In genomic region chr22:38505595-38506117, GRCh38 we compare ENCODE assay signal across 8 cellular contexts. TPM values are rescaled to one million over a fixed set of nuclear protein-coding genes. Genes with fewer than 3 reads are reported as not detected.
DNase-seq lines count a peak whose midpoint lies in the region; ATAC-seq, FAIRE-seq and TF ChIP-seq lines count a peak whose summit lies in the region.

No MANE protein-coding gene starts in this region.

- POLR2A ChIA-PET in activated CD4-positive, alpha-beta memory T cell treated with anti-CD3 and anti-CD28 coated beads, Interleukin-2, amount 10 ng/mL, durations not matched to agents 7 days and 5 days (lab: Charles Lee), result no interaction called here
- POLR2A ChIA-PET in endothelial cell of umbilical vein (lab: Charles Lee), result no interaction called here

- peak overlapping the region; percentile 100 for H3K4me3 ChIP-seq in GM08714 (ENCODE audit: low read length)
- peak overlapping the region; percentile 90 for H3K4me3 ChIP-seq in LNCaP clone FGC (ENCODE audit: low read depth, low read length)
- H3K4me3 ChIP-seq in endothelial cell of umbilical vein (replicated peaks in 1 of 3; ENCODE audit: insufficient read depth in 1 of 3, low read depth in 1 of 3, low read length in 3 of 3), result peak overlapping the region; percentile 66 to 89 (median 82)

- H2AFZ ChIP-seq in endothelial cell of umbilical vein (ENCODE audit: low read depth, low read length), result peak overlapping the region; percentile 38

- peaks cover 21% of the 10 kb centered on the region for H3K4me1 ChIP-seq in endothelial cell of umbilical vein (ENCODE audit: control insufficient read depth, extremely low read depth, insufficient read depth, low read length)

- H3K4me2 ChIP-seq in endothelial cell of umbilical vein (ENCODE audit: insufficient read depth, low read length), result peak overlapping the region; percentile 84

- intact Hi-C loops in endothelial cell of umbilical vein (cut with micrococcal nuclease), result loop anchor here (1.0 to 10.0 kb wide), 3 partner anchors 65 to 199 kb away; partner anchors contain the start of genes CBY1, DMC1, FAM227A and GTPBP1

- H3K27ac Mint-ChIP-seq in activated CD4-positive, alpha-beta memory T cell treated with anti-CD3 and anti-CD28 coated beads, Interleukin-2, amount 10 ng/mL, durations not matched to agents 7 days and 5 days, result peak overlapping the region; percentile 98

- dilution Hi-C loops in endothelial cell of umbilical vein (cut with MboI; ENCODE audit: extremely low pct_ligation_motif_present, low sequenced_read_pairs), result no loop called here

- ATAC-seq in GM21786 (IDR thresholded peaks at IDR 0.05; ENCODE audit: unreplicated experiment), result peak; percentile 23

- no peaks in the 10 kb centered on the region for H3K27me3 Mint-ChIP-seq in activated CD4-positive, alpha-beta memory T cell treated with anti-CD3 and anti-CD28 coated beads, Interleukin-2, amount 10 ng/mL, durations not matched to agents 7 days and 5 days

- FAIRE-seq in endothelial cell of umbilical vein (lab: Jason Lieb, UNC), result no peak

- peak overlapping the region; percentile 96 for H3K27ac ChIP-seq in endothelial cell of umbilical vein (ENCODE audit: insufficient read depth, low read depth, low read length)

- TF ChIP-seq POLR2A in endothelial cell of umbilical vein (IDR thresholded peaks at IDR 0.05; ENCODE audit: low read depth, low read length), result no peak

- H3K36me3 ChIP-seq in endothelial cell of umbilical vein (ENCODE audit: control insufficient read depth in 2 of 2, extremely low read depth in 1 of 2, insufficient read depth in 2 of 2, low read length in 2 of 2), result peaks cover 3 to 12% of the 10 kb centered on the region in 2 experiments

- peaks cover 56% of the 10 kb centered on the region for H3K36me3 Mint-ChIP-seq in activated CD4-positive, alpha-beta memory T cell treated with anti-CD3 and anti-CD28 coated beads, Interleukin-2, amount 10 ng/mL, durations not matched to agents 7 days and 5 days (ENCODE audit: low read depth)

- H3K9me3 Mint-ChIP-seq in activated CD4-positive, alpha-beta memory T cell treated with anti-CD3 and anti-CD28 coated beads, Interleukin-2, amount 10 ng/mL, durations not matched to agents 7 days and 5 days, result no peaks in the 10 kb centered on the region

- peaks cover 18% of the 10 kb centered on the region for H4K20me1 ChIP-seq in endothelial cell of umbilical vein (replicated peaks; ENCODE audit: control insufficient read depth, extremely low read depth, insufficient read depth, low read length)

- H3K9ac ChIP-seq in endothelial cell of umbilical vein (replicated peaks; ENCODE audit: extremely low read depth, insufficient read depth, low read length), result peak overlapping the region; percentile 99

- CTCF ChIA-PET in activated CD4-positive, alpha-beta memory T cell treated with anti-CD3 and anti-CD28 coated beads, Interleukin-2, amount 10 ng/mL, durations not matched to agents 7 days and 5 days (lab: Charles Lee), result no interaction called here
- CTCF ChIA-PET in endothelial cell of umbilical vein (lab: Charles Lee), result no interaction called here

- no peaks in the 10 kb centered on the region for H3K9me1 ChIP-seq in endothelial cell of umbilical vein (replicated peaks; ENCODE audit: control insufficient read depth, extremely low read depth, insufficient read depth, low read length)

- peak overlapping the region; percentile 99 for H3K4me3 Mint-ChIP-seq in activated CD4-positive, alpha-beta memory T cell treated with anti-CD3 and anti-CD28 coated beads, Interleukin-2, amount 10 ng/mL, durations not matched to agents 7 days and 5 days

- no peaks in the 10 kb centered on the region for H3K9me3 ChIP-seq in endothelial cell of umbilical vein (replicated peaks; ENCODE audit: control insufficient read depth, insufficient read depth, low read length)

- H3K79me2 ChIP-seq in endothelial cell of umbilical vein (ENCODE audit: control insufficient read depth, insufficient read depth, low read length), result peaks cover 54% of the 10 kb centered on the region

- DNase-seq in LNCaP clone FGC (ENCODE audit: low read depth) (no peak), endothelial cell of umbilical vein (ENCODE audit: low read depth, low spot score) (peak; percentile 70), middle frontal gyrus (ENCODE audit: extremely low spot score, low spot score) (peak; percentile 57), ecto neural progenitor cell (ENCODE audit: low spot score) (no peak)
- DNase-seq in activated CD4-positive, alpha-beta memory T cell treated with anti-CD3 and anti-CD28 coated beads, Interleukin-2, amount 10 ng/mL, durations not matched to agents 7 days and 5 days, result peak; percentile 62
- peak; percentile 24 to 36 for DNase-seq in stimulated activated CD8-positive, alpha-beta memory T cell treated with anti-CD3 and anti-CD28 coated beads, Interleukin-4, amount 100 ng/mL, for 1 hour (ENCODE audit: low read depth in 2 of 2, low spot score in 1 of 2)

- H3K4me1 Mint-ChIP-seq in activated CD4-positive, alpha-beta memory T cell treated with anti-CD3 and anti-CD28 coated beads, Interleukin-2, amount 10 ng/mL, durations not matched to agents 7 days and 5 days, result peaks cover 52% of the 10 kb centered on the region

- BruUV-seq in endothelial cell of umbilical vein (replicated peaks; lab: Mats Ljungman, UMichigan), result no TSS peak

- no peaks in the 10 kb centered on the region for H3K27me3 ChIP-seq in endothelial cell of umbilical vein (ENCODE audit: control insufficient read depth in 2 of 2, insufficient read depth in 2 of 2, low read length in 2 of 2)

- TF ChIP-seq CTCF in LNCaP clone FGC (IDR thresholded peaks at IDR 0.05; ENCODE audit: control insufficient read depth, extremely low read depth, insufficient read depth), result no peak
- peak in 1 of 2 donors; percentile 4 for TF ChIP-seq CTCF in endothelial cell of umbilical vein (IDR thresholded peaks at IDR 0.05; ENCODE audit: extremely low read depth in 1 of 2, insufficient read depth in 1 of 2, low read depth in 1 of 2, low read length in 2 of 2)

TF ChIP-seq in endothelial cell of umbilical vein, 7 proteins besides CTCF, POLR2A, EP300 and RAD21:
- TF ChIP-seq POLR2AphosphoS5 (IDR thresholded peaks at IDR 0.05; ENCODE audit: insufficient read depth, low read depth, low read length), result no peak
- TF ChIP-seq EZH2 (IDR thresholded peaks at IDR 0.05; ENCODE audit: borderline replicate concordance, low read depth, low read length, severe bottlenecking), result no peak
- no peak for TF ChIP-seq MYC (IDR thresholded peaks at IDR 0.05; ENCODE audit: low read depth, low read length)
- TF ChIP-seq GATA2 (IDR thresholded peaks at IDR 0.05; ENCODE audit: insufficient read depth, insufficient read length, low read depth, low read length), result no peak
- no peak for TF ChIP-seq FOS (IDR thresholded peaks at IDR 0.05; ENCODE audit: borderline replicate concordance, insufficient read depth, low read length)
- TF ChIP-seq MAX (IDR thresholded peaks at IDR 0.05; ENCODE audit: insufficient read depth, insufficient read length), result no peak
- TF ChIP-seq JUN (IDR thresholded peaks at IDR 0.05; ENCODE audit: borderline replicate concordance, insufficient read depth, insufficient read length, low read depth), result no peak
TF ChIP-seq in endothelial cell of umbilical vein: peak in this region for 0.

RNA-seq across cellular contexts. Expression of gene DDX17, which starts 0.5 kb away (rescaled TPM):
- total RNA-seq in activated CD4-positive, alpha-beta memory T cell treated with anti-CD3 and anti-CD28 coated beads, Interleukin-2, amount 10 ng/mL, durations not matched to agents 7 days and 5 days, result 100 to 1,000 TPM; 511 to 521 TPM
- total RNA-seq in endothelial cell of umbilical vein, result 377 and 393 TPM in 2 replicates
- 402 and 454 TPM in 2 replicates for polyA plus RNA-seq in endothelial cell of umbilical vein
- 166 and 206 TPM in 2 replicates for polyA plus RNA-seq in endothelial cell of umbilical vein (2011; cell fraction: cytosol; rRNA removed)
- 1,464 and 1,816 TPM in 2 replicates for polyA plus RNA-seq in endothelial cell of umbilical vein (2011; cell fraction: nucleus; rRNA removed)
- 151 and 173 TPM in 2 replicates for polyA plus RNA-seq in endothelial cell of umbilical vein (2012)
- polyA minus RNA-seq in endothelial cell of umbilical vein, result 863 and 927 TPM in 2 replicates
- polyA minus RNA-seq in endothelial cell of umbilical vein (2011; cell fraction: cytosol; rRNA and poly(A)+ RNA removed), result 170 TPM
- 787 and 915 TPM in 2 replicates for polyA minus RNA-seq in endothelial cell of umbilical vein (2011; cell fraction: nucleus; rRNA and poly(A)+ RNA removed)

RNA-seq across cellular contexts. Expression of gene KDELR3, which starts 37.8 kb away (rescaled TPM):
- total RNA-seq in activated CD4-positive, alpha-beta memory T cell treated with anti-CD3 and anti-CD28 coated beads, Interleukin-2, amount 10 ng/mL, durations not matched to agents 7 days and 5 days, result under 1 TPM; 0.75 to 0.88 TPM
- total RNA-seq in endothelial cell of umbilical vein, result 28.6 and 40.2 TPM in 2 replicates
- polyA plus RNA-seq in endothelial cell of umbilical vein, result 61.3 and 64.2 TPM in 2 replicates
- 43.3 and 51.0 TPM in 2 replicates for polyA plus RNA-seq in endothelial cell of umbilical vein (2011; cell fraction: cytosol; rRNA removed)
- polyA plus RNA-seq in endothelial cell of umbilical vein (2011; cell fraction: nucleus; rRNA removed), result 14.6 and 14.7 TPM in 2 replicates
- polyA plus RNA-seq in endothelial cell of umbilical vein (2012), result 38.8 and 48.6 TPM in 2 replicates
- 36.3 and 46.6 TPM in 2 replicates for polyA minus RNA-seq in endothelial cell of umbilical vein
- polyA minus RNA-seq in endothelial cell of umbilical vein (2011; cell fraction: cytosol; rRNA and poly(A)+ RNA removed), result 6.3 TPM
- polyA minus RNA-seq in endothelial cell of umbilical vein (2011; cell fraction: nucleus; rRNA and poly(A)+ RNA removed), result 6.4 and 6.6 TPM in 2 replicates

RNA-seq across cellular contexts. Expression of gene KCNJ4, which starts 50.7 kb away (rescaled TPM):
- not detected for total RNA-seq in activated CD4-positive, alpha-beta memory T cell treated with anti-CD3 and anti-CD28 coated beads, Interleukin-2, amount 10 ng/mL, durations not matched to agents 7 days and 5 days
- total RNA-seq in endothelial cell of umbilical vein, result not detected in 2 replicates
- polyA plus RNA-seq in endothelial cell of umbilical vein, result not detected in 2 replicates
- not detected in 2 replicates for polyA plus RNA-seq in endothelial cell of umbilical vein (2011; cell fraction: cytosol; rRNA removed)
- polyA plus RNA-seq in endothelial cell of umbilical vein (2011; cell fraction: nucleus; rRNA removed), result not detected in 2 replicates
- polyA plus RNA-seq in endothelial cell of umbilical vein (2012), result not detected in 2 replicates
- polyA minus RNA-seq in endothelial cell of umbilical vein, result not detected in 2 replicates
- not detected for polyA minus RNA-seq in endothelial cell of umbilical vein (2011; cell fraction: cytosol; rRNA and poly(A)+ RNA removed)
- polyA minus RNA-seq in endothelial cell of umbilical vein (2011; cell fraction: nucleus; rRNA and poly(A)+ RNA removed), result not detected in 2 replicates

Comparison
In these comparisons a context has a peak if more than half of its experiments do, and no peak if none do; other contexts are left out.
1. DNase-seq: peak in activated CD4-positive, alpha-beta memory T cell treated with anti-CD3 and anti-CD28 coated beads, Interleukin-2, amount 10 ng/mL, durations not matched to agents 7 days and 5 days (single experiment), endothelial cell of umbilical vein (single experiment), middle frontal gyrus (single experiment) and stimulated activated CD8-positive, alpha-beta memory T cell treated with anti-CD3 and anti-CD28 coated beads, Interleukin-4, amount 100 ng/mL, for 1 hour (2 of 2); none in LNCaP clone FGC (single experiment) and ecto neural progenitor cell (single experiment).
2. RNA of gene KDELR3, which starts 37.8 kb away (total RNA-seq): 28.6 to 40.2 TPM in endothelial cell of umbilical vein; 0.75 to 0.88 TPM in activated CD4-positive, alpha-beta memory T cell treated with anti-CD3 and anti-CD28 coated beads, Interleukin-2, amount 10 ng/mL, durations not matched to agents 7 days and 5 days; every median in the first group is over 10 times any median in the second.
3. Peak in every context shown above with its lines, with median percentiles within 50 percentile points of each other: H3K4me3 ChIP-seq.